26 cellular contexts compared by ENCODE assay signal in the genomic region with DNA sequence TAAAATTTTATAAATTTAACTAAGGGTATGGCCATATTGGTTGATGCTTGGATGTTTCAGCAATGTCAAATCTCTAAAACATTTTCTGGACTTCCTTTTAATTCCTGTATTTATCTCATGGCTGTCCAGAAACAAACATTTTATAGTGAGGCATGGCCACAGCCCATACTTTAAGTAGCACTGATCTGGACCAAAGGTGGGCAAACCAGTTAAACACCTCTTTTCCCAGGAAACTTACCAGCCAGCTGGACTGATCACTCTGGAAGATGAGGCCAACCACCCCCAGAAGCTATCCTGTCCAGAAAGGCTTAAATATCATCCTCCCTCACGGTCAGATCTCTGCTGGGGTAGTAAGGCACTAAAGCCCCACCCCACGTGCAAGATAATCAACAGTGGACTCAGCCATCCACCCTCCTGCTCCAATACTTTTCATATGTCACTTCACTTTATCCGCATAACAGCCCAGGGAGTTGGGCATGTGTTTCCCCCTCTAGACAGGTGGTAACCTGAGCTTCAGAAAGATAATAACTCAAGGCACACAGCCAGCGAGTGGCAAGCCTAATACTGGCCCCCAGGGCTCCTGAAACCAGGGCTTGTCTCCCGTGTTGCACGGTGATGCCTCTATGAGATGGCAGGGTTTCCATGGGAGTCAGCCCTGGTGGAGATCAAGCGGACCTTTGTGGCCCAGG.
DNase-seq lines count a peak whose midpoint lies in the region; ATAC-seq, FAIRE-seq and TF ChIP-seq lines count a peak whose summit lies in the region.
"Had no signal": no experiment of that assay in that cellular context is flagged by ENCODE, and none has a peak within 500 bp of the region (broad histone marks: within the 10 kb centered on the region; RNA-seq: fewer than 3 reads in every experiment).

No MANE protein-coding gene starts in this region.

- no peak for TF ChIP-seq POLR2A in H54 (IDR thresholded peaks at IDR 0.05; ENCODE audit: low read depth, low read length)

- ATAC-seq in GM19463 (IDR thresholded peaks at IDR 0.05; ENCODE audit: unreplicated experiment): no peak
- ATAC-seq: activated CD4-positive, CD25-positive, alpha-beta regulatory T cell treated with anti-CD3 and anti-CD28 coated beads, Interleukin-2, amount 50 U/mL, for 24 hours; gastrocnemius medialis; GM23338; pancreas; right cardiac atrium; T-helper 17 cell had no signal

- no peak for FAIRE-seq in H54 (lab: Jason Lieb, UNC)
- FAIRE-seq: GM12892, pancreas had no signal

- DNase-seq in COR-L47 (lab: John Stamatoyannopoulos, UW) (peak; percentile 42), DMS79 treated with DMSO at 0.1 percent for 48 hours (lab: John Stamatoyannopoulos, UW) (peak; percentile 57), NCI-H146 treated with DMSO at 0.1 percent for 48 hours (lab: John Stamatoyannopoulos, UW; ENCODE audit: unreplicated experiment) (peak; percentile 40), left kidney (ENCODE audit: low read depth, low spot score) (peak; percentile 44), H54 (ENCODE audit: insufficient read length, low spot score) (no peak), H4 (ENCODE audit: low spot score) (no peak)
- DNase-seq in activated effector memory CD4-positive, alpha-beta T cell treated with anti-CD3 and anti-CD28 coated beads, Interleukin-2, amount 50 U/mL, for 16 hours: no peak
- DNase-seq: activated CD4-positive, alpha-beta T cell treated with anti-CD3 and anti-CD28 coated beads, Interleukin-2, amount 50 U/mL, for 48 hours; activated CD8-positive, alpha-beta memory T cell treated with anti-CD3 and anti-CD28 coated beads, Interleukin-2, amount 50 U/mL, for 4 hours; activated naive CD4-positive, alpha-beta T cell treated with anti-CD3 and anti-CD28 coated beads, Interleukin-2, amount 10 ng/mL, durations not matched to agents 7 days and 5 days; amniotic stem cell; brain microvascular endothelial cell; Caco-2; dorsolateral prefrontal cortex; gastrocnemius medialis; KBM-7; MM.1S; NCI-H526 treated with DMSO at 0.1 percent for 48 hours; pancreas; right cardiac atrium; stimulated activated CD4-positive, alpha-beta T cell treated with anti-CD3 and anti-CD28 coated beads, Interleukin-2, amount 100 ng/mL, for 24 hours; T-helper 17 cell had no signal

Comparison
In these comparisons a context has a peak if more than half of its experiments do, and no peak if none do; other contexts are left out.
1. DNase-seq: peak in COR-L47 (single experiment), DMS79 treated with DMSO at 0.1 percent for 48 hours (single experiment), NCI-H146 treated with DMSO at 0.1 percent for 48 hours (single experiment) and left kidney (single experiment); none in H54 (single experiment), activated effector memory CD4-positive, alpha-beta T cell treated with anti-CD3 and anti-CD28 coated beads, Interleukin-2, amount 50 U/mL, for 16 hours (single experiment) and H4 (single experiment).